ENCODE assay signal across 8 cellular contexts in genomic region chr15:38354321-38354929, GRCh38.
DNase-seq lines count a peak whose midpoint lies in the region; ATAC-seq and TF ChIP-seq lines count a peak whose summit lies in the region.

No MANE protein-coding gene starts in this region.

- CTCF ChIA-PET in PC-9 (lab: Charles Lee) = no interaction called here

- H3K9me3 ChIP-seq in PC-9 (ENCODE audit: insufficient read depth, low read depth) (no peaks in the 10 kb centered on the region), ovary (no peaks in the 10 kb centered on the region), upper lobe of left lung (no peaks in the 10 kb centered on the region)

- intact Hi-C loops in PC-9 (cut with micrococcal nuclease; ENCODE audit: unreplicated experiment) = loop anchor here (1.0 to 2.0 kb wide), 2 partner anchors 352 to 359 kb away; no protein-coding TSS in a partner anchor
- intact Hi-C loops in activated T-helper 1 cell treated with anti-CD3 and anti-CD28 coated beads, Interleukin-12 subunit alpha, Interleukin-12 subunit beta, Interleukin-2, Interleukin-4 antibody, amounts not matched to agents 30 ng/mL and 10 ng/mL and 1 ng/mL, durations not matched to agents 14 hours and 24 hours and 36 hours (cut with micrococcal nuclease) = loop anchor here (1.0 to 10.0 kb wide), 4 partner anchors 351 to 1470 kb away; no protein-coding TSS in a partner anchor
- intact Hi-C loops in ovary (cut with DNase I) = loop anchor here in 3 of 4 donors (5.0 to 10.0 kb wide), 3 partner anchors 350 to 360 kb away; no protein-coding TSS in a partner anchor

- no peaks in the 10 kb centered on the region for H3K36me3 Mint-ChIP-seq in activated T-helper 1 cell treated with anti-CD3 and anti-CD28 coated beads, Interleukin-12 subunit alpha, Interleukin-12 subunit beta, Interleukin-2, Interleukin-4 antibody, amounts not matched to agents 30 ng/mL and 10 ng/mL and 1 ng/mL, durations not matched to agents 14 hours and 24 hours and 36 hours (ENCODE audit: low read depth)

- H3K27me3 ChIP-seq in PC-9 (ENCODE audit: insufficient read depth, low read depth) (no peaks in the 10 kb centered on the region), foreskin keratinocyte (no peaks in the 10 kb centered on the region), ovary (no peaks in the 10 kb centered on the region), upper lobe of left lung (no peaks in the 10 kb centered on the region)

- no peak overlapping the region for H2AFZ ChIP-seq in PC-9

- H4K20me1 ChIP-seq in PC-9 (ENCODE audit: insufficient read depth) = no peaks in the 10 kb centered on the region

- no peak for TF ChIP-seq POLR2A in ovary (IDR thresholded peaks at IDR 0.05)
- TF ChIP-seq POLR2A in upper lobe of left lung (IDR thresholded peaks at IDR 0.05) = no peak

- TF ChIP-seq CTCF in PC-9 (conservative IDR thresholded peaks at IDR 0.05) = peak; percentile 74
- TF ChIP-seq CTCF in foreskin keratinocyte (conservative IDR thresholded peaks at IDR 0.05) = peak; percentile 83
- peak; percentile 30 to 66 (median 50) for TF ChIP-seq CTCF in ovary (IDR thresholded peaks at IDR 0.05)
- TF ChIP-seq CTCF in upper lobe of left lung (IDR thresholded peaks at IDR 0.05) = peak; percentile 64 to 79 (median 68)

- peak; percentile 71 for DNase-seq in G401 (ENCODE audit: low spot score)
- DNase-seq in PC-9 = peak; percentile 41 to 51
- DNase-seq in activated T-helper 1 cell treated with anti-CD3 and anti-CD28 coated beads, Interleukin-12 subunit alpha, Interleukin-12 subunit beta, Interleukin-2, Interleukin-4 antibody, amounts not matched to agents 30 ng/mL and 10 ng/mL and 1 ng/mL, durations not matched to agents 14 hours and 24 hours and 36 hours (ENCODE audit: low spot score) = peak; percentile 7
- peak; percentile 4 to 38 for DNase-seq in foreskin keratinocyte
- peak; percentile 30 to 66 (median 46) for DNase-seq in ovary
- peak in 1 of 2 donors; percentile 51 for DNase-seq in upper lobe of left lung
- DNase-seq in middle frontal gyrus (ENCODE audit: extremely low spot score, low spot score) = no peak

- no peaks in the 10 kb centered on the region for H3K36me3 ChIP-seq in PC-9 (ENCODE audit: low read depth)
- no peaks in the 10 kb centered on the region for H3K36me3 ChIP-seq in ovary
- H3K36me3 ChIP-seq in upper lobe of left lung = peaks cover 6 to 25% (median 11%) of the 10 kb centered on the region in 4 donors

- no TSS peak for BruUV-seq in PC-9 (replicated peaks; lab: Mats Ljungman, UMichigan)

- no peaks in the 10 kb centered on the region for H3K9me2 ChIP-seq in PC-9 (ENCODE audit: insufficient read depth)

- no peak for TF ChIP-seq EP300 in ovary (IDR thresholded peaks at IDR 0.05)
- TF ChIP-seq EP300 in upper lobe of left lung (IDR thresholded peaks at IDR 0.05) = no peak

- no peaks in the 10 kb centered on the region for H3K79me2 ChIP-seq in PC-9 (ENCODE audit: low read depth)

- H3K9me3 Mint-ChIP-seq in activated T-helper 1 cell treated with anti-CD3 and anti-CD28 coated beads, Interleukin-12 subunit alpha, Interleukin-12 subunit beta, Interleukin-2, Interleukin-4 antibody, amounts not matched to agents 30 ng/mL and 10 ng/mL and 1 ng/mL, durations not matched to agents 14 hours and 24 hours and 36 hours = no peaks in the 10 kb centered on the region

- no peaks in the 10 kb centered on the region; the same call in 1 of the 2 replicates for H3F3A ChIP-seq in PC-9 (ENCODE audit: insufficient read depth, low read depth)

- H3K4me3 ChIP-seq in PC-9 (no peak overlapping the region), ovary (no peak overlapping the region), upper lobe of left lung (no peak overlapping the region)

- H3K27ac ChIP-seq in PC-9 (no peak overlapping the region), foreskin keratinocyte (no peak overlapping the region), ovary (no peak overlapping the region), upper lobe of left lung (no peak overlapping the region)

- ATAC-seq in HG03571 (IDR thresholded peaks at IDR 0.05; ENCODE audit: unreplicated experiment) = peak; percentile 71
- ATAC-seq in foreskin keratinocyte = no peak
- peak in 1 of 2 donors; percentile 72 for ATAC-seq in upper lobe of left lung (ENCODE audit: low FRiP score in 2 of 2)

- H3K4me1 ChIP-seq in PC-9 (replicated peaks; ENCODE audit: insufficient read depth) = no peaks in the 10 kb centered on the region
- H3K4me1 ChIP-seq in foreskin keratinocyte = no peaks in the 10 kb centered on the region
- no peaks in the 10 kb centered on the region for H3K4me1 ChIP-seq in ovary (ENCODE audit: insufficient read depth)
- H3K4me1 ChIP-seq in upper lobe of left lung = no peaks in the 10 kb centered on the region

- H3K27me3 Mint-ChIP-seq in activated T-helper 1 cell treated with anti-CD3 and anti-CD28 coated beads, Interleukin-12 subunit alpha, Interleukin-12 subunit beta, Interleukin-2, Interleukin-4 antibody, amounts not matched to agents 30 ng/mL and 10 ng/mL and 1 ng/mL, durations not matched to agents 14 hours and 24 hours and 36 hours (ENCODE audit: insufficient read depth) = peaks cover 14% of the 10 kb centered on the region

- H3K27ac Mint-ChIP-seq in activated T-helper 1 cell treated with anti-CD3 and anti-CD28 coated beads, Interleukin-12 subunit alpha, Interleukin-12 subunit beta, Interleukin-2, Interleukin-4 antibody, amounts not matched to agents 30 ng/mL and 10 ng/mL and 1 ng/mL, durations not matched to agents 14 hours and 24 hours and 36 hours = no peak overlapping the region

- no peaks in the 10 kb centered on the region for H3K4me1 Mint-ChIP-seq in activated T-helper 1 cell treated with anti-CD3 and anti-CD28 coated beads, Interleukin-12 subunit alpha, Interleukin-12 subunit beta, Interleukin-2, Interleukin-4 antibody, amounts not matched to agents 30 ng/mL and 10 ng/mL and 1 ng/mL, durations not matched to agents 14 hours and 24 hours and 36 hours (ENCODE audit: low read depth)

- 44 to 49% (median 46%) methylated on average over 3 of the region's 3 CpGs for WGBS in ovary, 3 donors
- 41 to 46% methylated on average over 3 of the region's 3 CpGs for WGBS in upper lobe of left lung, 2 donors

- no peak overlapping the region for H3K4me3 Mint-ChIP-seq in activated T-helper 1 cell treated with anti-CD3 and anti-CD28 coated beads, Interleukin-12 subunit alpha, Interleukin-12 subunit beta, Interleukin-2, Interleukin-4 antibody, amounts not matched to agents 30 ng/mL and 10 ng/mL and 1 ng/mL, durations not matched to agents 14 hours and 24 hours and 36 hours

- in situ Hi-C loops in G401 (cut with HindIII; ENCODE audit: low sequenced_read_pairs) = no loop called here

- H3K4me2 ChIP-seq in PC-9 = no peak overlapping the region

- POLR2A ChIA-PET in PC-9 (lab: Charles Lee; ENCODE audit: unreplicated experiment) = interaction anchor here (0.6 kb wide), 1 partner anchor 102 kb away, joined by 5 read pairs; the partner anchor contains the start of gene SPRED1
